In genomic region chr1:154970631-154971340, GRCh38 we compare ENCODE assay signal across 8 cellular contexts. TPM values are rescaled to one million over a fixed set of nuclear protein-coding genes. Genes with fewer than 3 reads are reported as not detected.
A peak's percentile ranks its signal among the peaks of the same experiment; 100 is the strongest.
DNase-seq lines count a peak whose midpoint lies in the region; ATAC-seq and TF ChIP-seq lines count a peak whose summit lies in the region.

SHC1 (minus strand) TSS chr1:154970747; CDS start chr1:154970526, 221 bp downstream.

- peaks cover 11% of the 10 kb centered on the region for H3K36me3 ChIP-seq in colonic mucosa
- H3K36me3 ChIP-seq in smooth muscle cell (ENCODE audit: low read depth) = no peaks in the 10 kb centered on the region

- peak within 1 kb of the TSS; percentile 96 for H3K27ac ChIP-seq in colonic mucosa
- peak within 1 kb of the TSS; percentile 98 for H3K27ac ChIP-seq in smooth muscle cell (ENCODE audit: low read depth)

- intact Hi-C loops in T-helper 2 cell treated with Interferon-gamma antibody and Interleukin-4, amounts not matched to agents 100 ng/mL and 5 ng/mL, for 36 hours (cut with micrococcal nuclease) = loop anchor here (10.0 kb wide), 1 partner anchor 204 kb away; the partner anchor contains the start of genes KRTCAP2 and TRIM46
- intact Hi-C loops in colonic mucosa (cut with DNase I) = no loop called here

- peaks cover 21% of the 10 kb centered on the region for H3K4me1 ChIP-seq in colonic mucosa
- H3K4me1 ChIP-seq in smooth muscle cell (ENCODE audit: low read depth) = peaks cover 46% of the 10 kb centered on the region

- peaks cover 35% of the 10 kb centered on the region for H4K20me1 ChIP-seq in smooth muscle cell (ENCODE audit: low read depth)

- H3K27me3 ChIP-seq in colonic mucosa (no peaks in the 10 kb centered on the region), smooth muscle cell (ENCODE audit: low read depth) (no peaks in the 10 kb centered on the region)

- DNase-seq in EH (ENCODE audit: low read depth) = peak; percentile 98
- DNase-seq in HUDEP-2 (lab: John Stamatoyannopoulos, UW; ENCODE audit: unreplicated experiment in 76 of 76) = peak in 72 of 76 experiments; percentile 20 to 91 (median 77)
- DNase-seq in colonic mucosa = peak; percentile 87
- DNase-seq in kidney glomerular epithelial cell (lab: John Stamatoyannopoulos, UW) = peak; percentile 91
- DNase-seq in smooth muscle cell (lab: John Stamatoyannopoulos, UW; ENCODE audit: unreplicated experiment) = peak; percentile 72
- DNase-seq in NCI-H187 (lab: John Stamatoyannopoulos, UW) = no peak

- peak within 1 kb of the TSS; percentile 94 for H3K4me2 ChIP-seq in smooth muscle cell

- no peak within 1 kb of the TSS for H2AFZ ChIP-seq in smooth muscle cell (ENCODE audit: low read depth)

- peaks cover 42% of the 10 kb centered on the region for H3F3A ChIP-seq in smooth muscle cell (ENCODE audit: low read depth)

- peaks cover 44% of the 10 kb centered on the region for H3K79me2 ChIP-seq in smooth muscle cell (ENCODE audit: low read depth)

- H3K4me3 ChIP-seq in colonic mucosa (peak within 1 kb of the TSS; percentile 28), smooth muscle cell (peak within 1 kb of the TSS; percentile 55)

- H3K9ac ChIP-seq in colonic mucosa (ENCODE audit: low read depth in 2 of 2, low read length in 2 of 2) = peak within 1 kb of the TSS; percentile 62 to 67
- H3K9ac ChIP-seq in smooth muscle cell (ENCODE audit: low read depth) = peak within 1 kb of the TSS; percentile 95

- ATAC-seq in GM21737 (IDR thresholded peaks at IDR 0.05; ENCODE audit: unreplicated experiment) = no peak

- TF ChIP-seq CTCF in colonic mucosa (IDR thresholded peaks at IDR 0.05) (no peak), smooth muscle cell (IDR thresholded peaks at IDR 0.05; ENCODE audit: borderline replicate concordance, insufficient read depth, poor library complexity, severe bottlenecking) (no peak)

- H3K9me3 ChIP-seq in colonic mucosa = no peaks in the 10 kb centered on the region
- no peaks in the 10 kb centered on the region for H3K9me3 ChIP-seq in smooth muscle cell (replicated peaks; ENCODE audit: low read depth)

- 8% methylated on average over 15 of the region's 15 CpGs for WGBS in smooth muscle cell (ENCODE audit: low lambda C conversion rate)

RNA-seq across cellular contexts. Expression of gene SHC1, which starts in this region (rescaled TPM):
- 78.1 and 81.9 TPM in 2 replicates for total RNA-seq in T-helper 2 cell treated with Interferon-gamma antibody and Interleukin-4, amounts not matched to agents 100 ng/mL and 5 ng/mL, for 36 hours
- total RNA-seq in colonic mucosa = 100 to 1,000 TPM in 1 of 2 donors, 10 to 100 TPM in 1; 98.3 to 104 TPM
- total RNA-seq in smooth muscle cell = 207 and 216 TPM in 2 replicates
- 214 and 249 TPM in 2 replicates for polyA plus RNA-seq in smooth muscle cell

Comparison
In these comparisons a context has a peak if more than half of its experiments do, and no peak if none do; other contexts are left out.
1. DNase-seq: peak in EH (single experiment), HUDEP-2 (72 of 76), colonic mucosa (single experiment), kidney glomerular epithelial cell (single experiment) and smooth muscle cell (single experiment); none in NCI-H187 (0 of 2).